Comparison of ENCODE assay signal across 1 cellular context in genomic region chr11:44565008-44565745, GRCh38.
TF ChIP-seq lines count a peak whose summit lies in the region.

CD82 (plus strand) TSS chr11:44565663; CDS start chr11:44594663, 29,000 bp downstream.

TF ChIP-seq in HEK293, 187 proteins besides CTCF, POLR2A, EP300 and RAD21 (continued from another document):
- TF ChIP-seq PRDM4 (tag by site-specific recombination; IDR thresholded peaks at IDR 0.05) (no peak), ZNF366 (tag by site-specific recombination; conservative IDR thresholded peaks at IDR 0.05) (peak; percentile 47; the same call in 1 of the 2 replicates), ZNF184 (tag by site-specific recombination; IDR thresholded peaks at IDR 0.05) (no peak), KLF9 (tag by site-specific recombination; IDR thresholded peaks at IDR 0.05; ENCODE audit: low read depth) (peak; percentile 86), ZIC2 (tag by site-specific recombination; IDR thresholded peaks at IDR 0.05) (0 out of 2 replicates have a peak, but pooled peaks have one; percentile 8), ZFHX2 (tag by site-specific recombination; conservative IDR thresholded peaks at IDR 0.05) (no peak; the same call in none of the 2 replicates), ZXDB (tag by site-specific recombination; IDR thresholded peaks at IDR 0.05) (peak; percentile 60), HOXC10 (CRISPR knock-in tag; IDR thresholded peaks at IDR 0.05) (no peak), MYNN (tag by site-specific recombination; IDR thresholded peaks at IDR 0.05; ENCODE audit: borderline replicate concordance) (no peak), ZNF560 (tag by site-specific recombination; IDR thresholded peaks at IDR 0.05; ENCODE audit: borderline replicate concordance) (no peak), RBAK (tag by site-specific recombination; IDR thresholded peaks at IDR 0.05) (no peak), WT1 (tag by site-specific recombination; IDR thresholded peaks at IDR 0.05) (peak; percentile 55; the same call in 1 of the 2 replicates), SCRT1 (tag by site-specific recombination; IDR thresholded peaks at IDR 0.05; ENCODE audit: borderline replicate concordance) (no peak), KLF1 (tag by site-specific recombination; IDR thresholded peaks at IDR 0.05) (peak; percentile 82), BCL6B (tag by site-specific recombination; IDR thresholded peaks at IDR 0.05) (no peak), PRDM1 (tag by site-specific recombination; IDR thresholded peaks at IDR 0.05) (no peak), ZNF488 (tag by site-specific recombination; IDR thresholded peaks at IDR 0.05) (no peak), ZBTB8A (tag by site-specific recombination; IDR thresholded peaks at IDR 0.05) (peak; percentile 83), TCF7L2 (IDR thresholded peaks at IDR 0.05; ENCODE audit: borderline replicate concordance, low read depth, low read length) (no peak), TRIM28 (IDR thresholded peaks at IDR 0.05; ENCODE audit: borderline replicate concordance, low read length) (no peak), GLI4 (tag by site-specific recombination; IDR thresholded peaks at IDR 0.05) (no peak), ZNF621 (tag by site-specific recombination; IDR thresholded peaks at IDR 0.05) (no peak), ZBTB20 (tag by site-specific recombination; IDR thresholded peaks at IDR 0.05) (peak; percentile 98), ZNF518A (tag by site-specific recombination; conservative IDR thresholded peaks at IDR 0.05; ENCODE audit: low read depth) (no peak), ZNF777 (tag by site-specific recombination; IDR thresholded peaks at IDR 0.05; ENCODE audit: borderline replicate concordance) (no peak), ZNF23 (tag by site-specific recombination; IDR thresholded peaks at IDR 0.05; ENCODE audit: borderline replicate concordance) (no peak), GLIS1 (tag by site-specific recombination; IDR thresholded peaks at IDR 0.05) (peak; percentile 31; the same call in 1 of the 2 replicates), ZNF19 (tag by site-specific recombination; IDR thresholded peaks at IDR 0.05; ENCODE audit: low read depth) (no peak), ZNF701 (tag by site-specific recombination; IDR thresholded peaks at IDR 0.05) (no peak), KLF8 (tag by site-specific recombination; IDR thresholded peaks at IDR 0.05) (0 out of 2 replicates have a peak, but pooled peaks have one; percentile 28), PRDM2 (tag by site-specific recombination; IDR thresholded peaks at IDR 0.05; ENCODE audit: borderline replicate concordance) (no peak), SETDB1 (IDR thresholded peaks at IDR 0.05; ENCODE audit: insufficient read length, low read length) (no peak), KLF10 (tag by site-specific recombination; IDR thresholded peaks at IDR 0.05) (peak; percentile 99), ZBTB10 (tag by site-specific recombination; IDR thresholded peaks at IDR 0.05) (no peak), ZFP37 (tag by site-specific recombination; IDR thresholded peaks at IDR 0.05) (no peak), ZSCAN4 (tag by site-specific recombination; IDR thresholded peaks at IDR 0.05) (no peak), ZNF585B (tag by site-specific recombination; IDR thresholded peaks at IDR 0.05) (no peak), ZNF529 (tag by site-specific recombination; IDR thresholded peaks at IDR 0.05; ENCODE audit: insufficient replicate concordance) (no peak), ZNF747 (tag by site-specific recombination; IDR thresholded peaks at IDR 0.05) (no peak), ZNF785 (tag by site-specific recombination; IDR thresholded peaks at IDR 0.05) (no peak), OVOL3 (tag by site-specific recombination; IDR thresholded peaks at IDR 0.05) (0 out of 2 replicates have a peak, but pooled peaks have one; percentile 76), ZNF510 (tag by site-specific recombination; IDR thresholded peaks at IDR 0.05; ENCODE audit: insufficient replicate concordance) (no peak), KLF16 (tag by site-specific recombination; IDR thresholded peaks at IDR 0.05) (no peak), ZNF654 (tag by site-specific recombination; IDR thresholded peaks at IDR 0.05; ENCODE audit: low read depth) (no peak), ZNF341 (tag by site-specific recombination; IDR thresholded peaks at IDR 0.05; ENCODE audit: low read depth) (0 out of 2 replicates have a peak, but pooled peaks have one; percentile 14)
